ENCODE assay signal across 10 cellular contexts in genomic region chr20:46810442-46811327, GRCh38.
DNase-seq lines count a peak whose midpoint lies in the region; ATAC-seq and TF ChIP-seq lines count a peak whose summit lies in the region.
"Had no signal": no experiment of that assay in that cellular context is flagged by ENCODE, and none has a peak within 500 bp of the region (broad histone marks: within the 10 kb centered on the region; RNA-seq: fewer than 3 reads in every experiment).

No MANE protein-coding gene starts in this region.

- DNase-seq in DMS79 treated with DMSO at 0.1 percent for 48 hours (lab: John Stamatoyannopoulos, UW) (peak; percentile 41), NCI-H146 (lab: John Stamatoyannopoulos, UW) (peak; percentile 90), SJCRH30 (peak; percentile 94 to 95), trophoblast cell (no peak), ascending aorta (ENCODE audit: low spot score in 2 of 2) (no peak)
- DNase-seq: activated CD4-positive, alpha-beta T cell treated with anti-CD3 and anti-CD28 coated beads, Interleukin-2, amount 50 U/mL, for 1 hour; naive B cell; stimulated activated CD4-positive, alpha-beta T cell treated with anti-CD3 and anti-CD28 coated beads, Interleukin-4, amount 100 ng/mL, for 4 hours had no signal

- H3K4me1 ChIP-seq in SJCRH30: peaks cover 42% of the 10 kb centered on the region
- H3K4me1 ChIP-seq in trophoblast cell (ENCODE audit: control insufficient read depth in 1 of 2, insufficient read depth in 2 of 2, low read length in 2 of 2): peaks cover 1 to 18% of the 10 kb centered on the region in 2 experiments
- H3K4me1 ChIP-seq in ascending aorta: peaks cover 0 to 4% of the 10 kb centered on the region in 2 donors

- H3K27ac ChIP-seq in SJCRH30 (peak overlapping the region; percentile 93), trophoblast cell (ENCODE audit: low read depth, low read length) (no peak overlapping the region), ascending aorta (no peak overlapping the region)

- peak overlapping the region; percentile 26 for H3K14ac ChIP-seq in trophoblast cell (ENCODE audit: low read length)

- H2BK5ac ChIP-seq in trophoblast cell (ENCODE audit: low read depth, low read length, poor library complexity): no peak overlapping the region

- no peak overlapping the region for H2AFZ ChIP-seq in trophoblast cell (ENCODE audit: insufficient read depth, low read length, poor library complexity)

- H4K12ac ChIP-seq in trophoblast cell (ENCODE audit: low read depth, low read length): no peak overlapping the region

- H3K9me3 ChIP-seq in SJCRH30 (replicated peaks): no peaks in the 10 kb centered on the region
- H3K9me3 ChIP-seq in trophoblast cell (ENCODE audit: insufficient read depth, low read depth, low read length): no peaks in the 10 kb centered on the region
- no peaks in the 10 kb centered on the region for H3K9me3 ChIP-seq in ascending aorta

- H2BK12ac ChIP-seq in trophoblast cell (ENCODE audit: low read length): peak overlapping the region; percentile 65

- no peak overlapping the region for H3K18ac ChIP-seq in trophoblast cell (ENCODE audit: low read length)

- H3K4me3 ChIP-seq in SJCRH30 (peak overlapping the region; percentile 42), trophoblast cell (ENCODE audit: low read depth, low read length) (no peak overlapping the region), ascending aorta (no peak overlapping the region)

- peaks cover 9% of the 10 kb centered on the region for H3K79me1 ChIP-seq in trophoblast cell (ENCODE audit: low read length)

- H4K91ac ChIP-seq in trophoblast cell (ENCODE audit: low read depth, low read length): peak overlapping the region; percentile 4

- ATAC-seq in HG03571 (IDR thresholded peaks at IDR 0.05; ENCODE audit: unreplicated experiment): no peak
- no peak for ATAC-seq in GM19463 (IDR thresholded peaks at IDR 0.05; ENCODE audit: unreplicated experiment)

- intact Hi-C loops in ascending aorta (cut with DNase I): no loop called here

- no peak overlapping the region for H3K9ac ChIP-seq in trophoblast cell (ENCODE audit: low read length)

- TF ChIP-seq CTCF in ascending aorta (IDR thresholded peaks at IDR 0.05): no peak

- WGBS in trophoblast cell (ENCODE audit: extremely low coverage, insufficient coverage, insufficient read length): no CpG with 5 or more reads among the region's 28 CpGs

- no peak overlapping the region for H3K23ac ChIP-seq in trophoblast cell (ENCODE audit: low read length)

- peaks cover 3% of the 10 kb centered on the region for H3K79me2 ChIP-seq in trophoblast cell (ENCODE audit: control insufficient read depth, insufficient read depth, low read length, poor library complexity)

- H2BK120ac ChIP-seq in trophoblast cell (ENCODE audit: insufficient read depth, low read length, poor library complexity): no peak overlapping the region

- no peak overlapping the region for H3K4me2 ChIP-seq in trophoblast cell (ENCODE audit: low read length)

- no peak overlapping the region for H4K8ac ChIP-seq in trophoblast cell (ENCODE audit: low read depth, low read length)

- H2AK5ac ChIP-seq in trophoblast cell (ENCODE audit: low read length): peak overlapping the region; percentile 68

- H3K36me3 ChIP-seq in SJCRH30: no peaks in the 10 kb centered on the region
- no peaks in the 10 kb centered on the region for H3K36me3 ChIP-seq in trophoblast cell (ENCODE audit: control insufficient read depth in 1 of 2, insufficient read depth in 2 of 2, low read length in 2 of 2)
- H3K36me3 ChIP-seq in ascending aorta: no peaks in the 10 kb centered on the region

- H3K27me3 ChIP-seq in SJCRH30: no peaks in the 10 kb centered on the region
- no peaks in the 10 kb centered on the region for H3K27me3 ChIP-seq in trophoblast cell (ENCODE audit: insufficient read depth, low read length)
- H3K27me3 ChIP-seq in ascending aorta: peaks cover 10% of the 10 kb centered on the region

- H3K4ac ChIP-seq in trophoblast cell (ENCODE audit: low read depth, low read length): no peak overlapping the region

Comparison
In these comparisons a context has a peak if more than half of its experiments do, and no peak if none do; other contexts are left out.
1. DNase-seq: peak in DMS79 treated with DMSO at 0.1 percent for 48 hours (single experiment), NCI-H146 (single experiment) and SJCRH30 (2 of 2); none in trophoblast cell (0 of 2) and ascending aorta (0 of 2).